ENCODE assay signal across 18 cellular contexts in genomic region chr13:34808649-34809048, GRCh38.
DNase-seq lines count a peak whose midpoint lies in the region; ATAC-seq and TF ChIP-seq lines count a peak whose summit lies in the region.
"Had no signal": no experiment of that assay in that cellular context is flagged by ENCODE, and none has a peak within 500 bp of the region (broad histone marks: within the 10 kb centered on the region; RNA-seq: fewer than 3 reads in every experiment).

No MANE protein-coding gene starts in this region.

- in situ Hi-C loops in G401 (cut with HindIII; ENCODE audit: low sequenced_read_pairs): no loop called here

- ATAC-seq in GM18520 (IDR thresholded peaks at IDR 0.05; ENCODE audit: unreplicated experiment): peak; percentile 41
- peak; percentile 88 for ATAC-seq in GM19324 (IDR thresholded peaks at IDR 0.05; ENCODE audit: low FRiP score, unreplicated experiment)
- ATAC-seq in GM21786 (IDR thresholded peaks at IDR 0.05; ENCODE audit: unreplicated experiment): peak; percentile 65
- ATAC-seq in HG03175 (IDR thresholded peaks at IDR 0.05; ENCODE audit: unreplicated experiment): no peak
- ATAC-seq: GM12878 had no signal

- no peaks in the 10 kb centered on the region for H3F3A ChIP-seq in MM.1S (ENCODE audit: insufficient read depth, low read length)

- TF ChIP-seq CTCF in MM.1S (IDR thresholded peaks at IDR 0.05; ENCODE audit: low read length): no peak

- DNase-seq in MM.1S (peak; percentile 36), G401 (ENCODE audit: low spot score) (no peak), DMS79 (lab: John Stamatoyannopoulos, UW) (no peak), Karpas-422 (no peak)
- DNase-seq: C1 segment of cervical spinal cord; Calu3; CD4-positive, alpha-beta T cell; DMS79 treated with DMSO at 0.1 percent for 48 hours; GF-D8; GOT3; H9; IMR-90; KBM-7 had no signal

- H3K27me3 ChIP-seq in MM.1S (replicated peaks; ENCODE audit: insufficient read depth, low read length) (no peaks in the 10 kb centered on the region), Karpas-422 (ENCODE audit: low read length) (peaks cover 4% of the 10 kb centered on the region; the same call in 1 of the 2 replicates)

- H3K4me1 ChIP-seq in MM.1S (ENCODE audit: low read length): 0 out of 2 replicates have a peak, but pooled peaks cover 3% of the 10 kb centered on the region
- no peaks in the 10 kb centered on the region for H3K4me1 ChIP-seq in Karpas-422 (ENCODE audit: low read length)

- H4K20me1 ChIP-seq in MM.1S (ENCODE audit: insufficient read depth, low read length): no peaks in the 10 kb centered on the region
- H4K20me1 ChIP-seq in Karpas-422 (ENCODE audit: insufficient read depth, low read depth, low read length): no peaks in the 10 kb centered on the region

- no peak overlapping the region for H2AFZ ChIP-seq in MM.1S (ENCODE audit: low read length)
- H2AFZ ChIP-seq in Karpas-422 (ENCODE audit: low read length): no peak overlapping the region

- H3K4me3 ChIP-seq in MM.1S (ENCODE audit: low read length) (no peak overlapping the region), Karpas-422 (ENCODE audit: low read length) (no peak overlapping the region)
- H3K4me3 ChIP-seq: GM12878 had no signal

- H3K9me3 ChIP-seq in MM.1S (replicated peaks; ENCODE audit: insufficient read depth, low read length) (no peaks in the 10 kb centered on the region), Karpas-422 (ENCODE audit: low read length) (peaks cover 13% of the 10 kb centered on the region)

- H3K9me2 ChIP-seq in MM.1S (replicated peaks; ENCODE audit: insufficient read depth, low read length): no peaks in the 10 kb centered on the region
- H3K9me2 ChIP-seq in Karpas-422 (replicated peaks; ENCODE audit: insufficient read depth, low read length): no peaks in the 10 kb centered on the region

- no peaks in the 10 kb centered on the region for H3K79me2 ChIP-seq in MM.1S (ENCODE audit: low read length)
- no peaks in the 10 kb centered on the region for H3K79me2 ChIP-seq in Karpas-422 (ENCODE audit: low read length)

- H3K36me3 ChIP-seq in MM.1S (replicated peaks; ENCODE audit: insufficient read depth, low read length) (no peaks in the 10 kb centered on the region), Karpas-422 (ENCODE audit: insufficient read depth, low read length) (no peaks in the 10 kb centered on the region)

- H3K27ac ChIP-seq in MM.1S (ENCODE audit: low read length): no peak overlapping the region
- H3K27ac ChIP-seq in Karpas-422 (ENCODE audit: low read length): no peak overlapping the region

- H3K9ac ChIP-seq in MM.1S (ENCODE audit: low read length) (no peak overlapping the region), Karpas-422 (ENCODE audit: low read length) (no peak overlapping the region)

- H3K4me2 ChIP-seq in MM.1S (ENCODE audit: low read depth, low read length) (no peak overlapping the region), Karpas-422 (ENCODE audit: low read depth, low read length, poor library complexity, severe bottlenecking) (no peak overlapping the region)
